In the genomic region with DNA sequence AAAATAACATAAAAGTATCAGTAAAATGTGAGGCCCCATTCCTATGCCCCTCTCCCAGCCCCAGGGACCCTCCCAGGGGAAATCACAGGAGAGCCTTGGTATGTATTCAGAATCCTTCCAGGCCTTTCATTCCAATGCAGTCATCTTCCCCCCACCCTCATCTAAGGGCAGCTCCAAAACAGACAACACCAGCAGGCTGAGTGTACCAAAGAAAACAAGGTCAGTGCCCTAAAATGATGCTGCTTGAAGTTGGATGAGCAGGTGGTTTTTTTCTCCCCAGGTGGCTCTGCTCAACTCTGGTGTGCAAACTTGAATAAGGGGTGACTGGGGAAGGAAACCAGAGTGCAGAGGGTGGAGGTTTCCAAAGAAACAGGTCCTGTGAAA, we compare ENCODE assay signal across 22 cellular contexts. TPM values are rescaled to one million over a fixed set of nuclear protein-coding genes. Genes with fewer than 3 reads are reported as not detected.
DNase-seq lines count a peak whose midpoint lies in the region; FAIRE-seq and TF ChIP-seq lines count a peak whose summit lies in the region.
"Had no signal": no experiment of that assay in that cellular context is flagged by ENCODE, and none has a peak within 500 bp of the region (broad histone marks: within the 10 kb centered on the region; RNA-seq: fewer than 3 reads in every experiment).

No MANE protein-coding gene starts in this region.

- peaks cover 35% of the 10 kb centered on the region for H3K79me1 ChIP-seq in mesenchymal stem cell (replicated peaks; ENCODE audit: low read length, poor library complexity, severe bottlenecking)

- TF ChIP-seq POLR2A in esophagus muscularis mucosa (IDR thresholded peaks at IDR 0.05; ENCODE audit: low read depth): no peak

- no peak overlapping the region for H3K4ac ChIP-seq in mesenchymal stem cell (ENCODE audit: low read depth in 1 of 2, low read length in 2 of 2)

- H2BK120ac ChIP-seq in mesenchymal stem cell (ENCODE audit: low read depth, low read length): no peak overlapping the region

- no peak for TF ChIP-seq CTCF in HFFc6 (IDR thresholded peaks at IDR 0.05)
- no peak for TF ChIP-seq CTCF in esophagus muscularis mucosa (IDR thresholded peaks at IDR 0.05)
- no peak for TF ChIP-seq CTCF in nephron progenitor cell (IDR thresholded peaks at IDR 0.05)

- H2BK15ac ChIP-seq in mesenchymal stem cell (ENCODE audit: low read depth, poor library complexity, severe bottlenecking): no peak overlapping the region

- H3K36me3 ChIP-seq in esophagus muscularis mucosa (no peaks in the 10 kb centered on the region), mesenchymal stem cell (ENCODE audit: control insufficient read depth in 1 of 2, insufficient read depth in 2 of 2, low read depth in 1 of 2, low read length in 2 of 2) (peaks cover 0 to 21% of the 10 kb centered on the region in 2 experiments)

- no peak overlapping the region for H3K23ac ChIP-seq in mesenchymal stem cell (ENCODE audit: low read length in 2 of 2)

- no peak overlapping the region for H2AFZ ChIP-seq in mesenchymal stem cell (ENCODE audit: low read depth, low read length)
- H2AFZ ChIP-seq: GM23338 had no signal

- H3K27me3 ChIP-seq in esophagus muscularis mucosa (no peaks in the 10 kb centered on the region), mesenchymal stem cell (ENCODE audit: control insufficient read depth in 1 of 2, insufficient read depth in 1 of 2, low read length in 2 of 2) (peaks cover 0 to 3% of the 10 kb centered on the region in 2 experiments)

- H3K4me1 ChIP-seq in esophagus muscularis mucosa: peaks cover 52 to 68% (median 67%) of the 10 kb centered on the region in 4 donors
- H3K4me1 ChIP-seq in mesenchymal stem cell (ENCODE audit: control insufficient read depth, insufficient read depth, low read depth, low read length): peaks cover 49% of the 10 kb centered on the region

- peak overlapping the region in 1 of 2 experiments; percentile 6 for H3K18ac ChIP-seq in mesenchymal stem cell (ENCODE audit: low read depth in 1 of 2, low read length in 2 of 2)

- no peaks in the 10 kb centered on the region for H3K9me3 ChIP-seq in esophagus muscularis mucosa
- no peaks in the 10 kb centered on the region for H3K9me3 ChIP-seq in mesenchymal stem cell (ENCODE audit: control insufficient read depth, low read length)

- no peak overlapping the region for H4K8ac ChIP-seq in mesenchymal stem cell (ENCODE audit: low read length)

- H3K27ac Mint-ChIP-seq in HFFc6 (peak overlapping the region; percentile 84), nephron progenitor cell (no peak overlapping the region)
- H3K27ac Mint-ChIP-seq: CD8-positive, alpha-beta memory T cell; GM23338; progenitor cell of endocrine pancreas had no signal

- no peak overlapping the region; the same call in 1 of the 2 replicates for H3K4me3 Mint-ChIP-seq in HFFc6
- H3K4me3 Mint-ChIP-seq in nephron progenitor cell: no peak overlapping the region
- H3K4me3 Mint-ChIP-seq: CD8-positive, alpha-beta memory T cell; GM23338 had no signal

- no peak overlapping the region for H4K91ac ChIP-seq in mesenchymal stem cell (ENCODE audit: low read length)

- FAIRE-seq in urothelium cell line (lab: Jason Lieb, UNC): peak; percentile 27
- FAIRE-seq: K562 had no signal

- H3K4me3 ChIP-seq in esophagus muscularis mucosa (no peak overlapping the region), mesenchymal stem cell (ENCODE audit: insufficient read depth in 1 of 2, low read depth in 1 of 2, low read length in 2 of 2) (no peak overlapping the region)
- H3K4me3 ChIP-seq: GM23338, K562, skin epidermis had no signal

- no peak for DNase-seq in HFFc6
- no peak for DNase-seq in esophagus muscularis mucosa (ENCODE audit: extremely low spot score)
- DNase-seq in mesenchymal stem cell: no peak
- DNase-seq in urothelium cell line (ENCODE audit: low spot score): no peak
- DNase-seq in H4 (ENCODE audit: low spot score): no peak
- no peak for DNase-seq in NCI-H524 treated with DMSO at 0.1 percent for 48 hours (lab: John Stamatoyannopoulos, UW)
- no peak for DNase-seq in nephron progenitor cell
- DNase-seq: activated CD4-positive, alpha-beta T cell treated with anti-CD3 and anti-CD28 coated beads, Interleukin-2, amount 50 U/mL, for 48 hours; activated CD8-positive, alpha-beta memory T cell treated with anti-CD3 and anti-CD28 coated beads, Interleukin-2, amount 50 U/mL, for 4 hours; activated naive CD4-positive, alpha-beta T cell treated with anti-CD3 and anti-CD28 coated beads, Interleukin-2, amount 50 U/mL, for 16 hours; anterior cingulate cortex; CD8-positive, alpha-beta memory T cell; central memory CD4-positive, alpha-beta T cell; glutamatergic neuron; NCI-H1417; NCI-H446; OCI-M1; T-helper 9 cell had no signal

- H3K4me1 Mint-ChIP-seq in HFFc6 (ENCODE audit: low read depth) (peaks cover 54% of the 10 kb centered on the region), nephron progenitor cell (peaks cover 83% of the 10 kb centered on the region)

- H3K27me3 Mint-ChIP-seq in HFFc6 (ENCODE audit: insufficient read depth): peaks cover 6% of the 10 kb centered on the region
- no peaks in the 10 kb centered on the region for H3K27me3 Mint-ChIP-seq in nephron progenitor cell (ENCODE audit: low read depth, poor library complexity)
- H3K27me3 Mint-ChIP-seq: progenitor cell of endocrine pancreas had no signal

- no peak for TF ChIP-seq EP300 in esophagus muscularis mucosa (IDR thresholded peaks at IDR 0.05)

- H2AK5ac ChIP-seq in mesenchymal stem cell (ENCODE audit: low read length, severe bottlenecking): no peak overlapping the region

- no peak overlapping the region for H3K14ac ChIP-seq in mesenchymal stem cell (ENCODE audit: low read length in 2 of 2)

- H3K4me2 ChIP-seq in mesenchymal stem cell (ENCODE audit: low read length, poor library complexity, severe bottlenecking): no peak overlapping the region

- H3K9ac ChIP-seq in mesenchymal stem cell (ENCODE audit: low read length): peak overlapping the region; percentile 26

- intact Hi-C loops in esophagus muscularis mucosa (cut with DNase I): no loop called here

- H3K36me3 Mint-ChIP-seq in HFFc6 (ENCODE audit: low read depth) (peaks cover 7% of the 10 kb centered on the region), nephron progenitor cell (ENCODE audit: low read depth) (peaks cover 10% of the 10 kb centered on the region)
- H3K36me3 Mint-ChIP-seq: CD8-positive, alpha-beta memory T cell had no signal

- H3K27ac ChIP-seq in esophagus muscularis mucosa (replicated peaks in 1 of 4) (peak overlapping the region; percentile 5 to 35 (median 16)), mesenchymal stem cell (ENCODE audit: low read length, poor library complexity, severe bottlenecking) (no peak overlapping the region)

- H3K9me3 Mint-ChIP-seq in HFFc6 (no peaks in the 10 kb centered on the region; the same call in 1 of the 2 replicates), nephron progenitor cell (no peaks in the 10 kb centered on the region)
- H3K9me3 Mint-ChIP-seq: GM23338 had no signal

- H2BK5ac ChIP-seq in mesenchymal stem cell (ENCODE audit: low read depth, low read length, poor library complexity, severe bottlenecking): no peak overlapping the region

- no peak overlapping the region for H2BK12ac ChIP-seq in mesenchymal stem cell (ENCODE audit: low read length in 2 of 2)

RNA-seq across cellular contexts. Expression of a gene that starts 56.2 kb away (rescaled TPM):
- 10 to 100 TPM; 18.1 to 35.8 (median 22.7) TPM for total RNA-seq in HFFc6 (2021; fragmentation: NEBNext Ultra II Directional; extraction: Animal tissue kit (Norgen Biotek cat#: 25700))
- 10 to 100 TPM; 13.7 to 35.4 (median 26.7) TPM for total RNA-seq in esophagus muscularis mucosa
- 22.0 TPM for polyA plus RNA-seq in mesenchymal stem cell (2013, experiment 1 of 2)
- 21.7 TPM for polyA plus RNA-seq in mesenchymal stem cell (2013, experiment 2 of 2)
- total RNA-seq in H4 (2014; rRNA removed; shearing (Covaris generic)): 12.7 and 15.8 TPM in 2 replicates
- polyA plus RNA-seq: CD8-positive, alpha-beta memory T cell had no signal
